ENCODE assay signal across 21 cellular contexts in the genomic region with DNA sequence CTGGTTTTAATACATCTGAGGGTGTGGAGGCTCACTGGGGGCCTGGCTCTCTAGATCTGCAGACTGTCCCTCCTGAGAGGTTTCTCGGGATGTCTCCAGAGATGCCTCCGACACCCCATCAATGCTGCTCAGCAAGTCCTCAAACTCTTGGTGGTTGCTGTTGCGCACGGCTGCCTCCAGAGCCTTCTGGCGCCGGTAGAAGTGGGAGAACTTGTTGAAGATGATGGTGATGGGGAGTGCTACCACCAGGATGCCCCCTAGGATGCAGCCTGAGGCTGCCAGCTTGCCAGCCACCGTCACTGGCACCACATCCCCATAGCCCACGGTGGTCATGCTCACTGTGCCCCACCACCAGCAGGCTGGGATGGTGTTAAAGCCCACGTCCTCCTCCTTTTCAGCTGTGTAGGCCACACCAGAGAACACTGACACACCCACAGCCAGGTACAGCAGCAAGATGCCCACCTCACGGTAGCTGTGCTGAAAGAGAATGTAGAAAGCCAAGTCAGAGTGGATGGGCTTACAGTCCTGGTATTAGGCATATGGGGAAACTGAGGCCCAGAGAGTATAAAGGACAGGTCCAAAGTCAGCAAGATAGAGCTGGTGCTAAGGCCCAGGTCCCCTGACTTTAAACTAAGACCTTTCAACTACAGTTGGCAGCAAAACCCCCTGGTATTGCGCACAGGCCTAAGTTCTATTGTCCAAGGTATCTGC. TPM values are rescaled to one million over a fixed set of nuclear protein-coding genes. Genes with fewer than 3 reads are reported as not detected.
"Had no signal": no experiment of that assay in that cellular context is flagged by ENCODE, and none has a peak within 500 bp of the region (broad histone marks: within the 10 kb centered on the region; RNA-seq: fewer than 3 reads in every experiment).

No MANE protein-coding gene starts in this region.

- H3K27me3 ChIP-seq: ascending aorta had no signal

- DNase-seq: left ventricle myocardium superior, upper lobe of right lung had no signal

- H3K4me1 ChIP-seq: ascending aorta had no signal

- H3K9me3 ChIP-seq: ascending aorta, neutrophil, thyroid gland, upper lobe of right lung had no signal

- H3K27ac ChIP-seq: ascending aorta, coronary artery, neutrophil, skin epidermis, thyroid gland, upper lobe of right lung had no signal

- H3K36me3 ChIP-seq: ascending aorta, thyroid gland, upper lobe of right lung had no signal

- H3K4me3 ChIP-seq: ascending aorta, coronary artery, skin epidermis, thyroid gland, upper lobe of right lung had no signal

RNA-seq across cellular contexts. Expression of a gene that starts 5.9 kb away (rescaled TPM):
- total RNA-seq: ascending aorta, left ventricle myocardium superior, sciatic nerve had no signal

RNA-seq across cellular contexts. Expression of a gene that starts 20.0 kb away (rescaled TPM):
- total RNA-seq: ascending aorta; cardiac septum; cerebellum; endothelial cell of umbilical vein; fibroblast of lung; fibroblast of villous mesenchyme; left cardiac atrium; left ventricle myocardium superior; lung microvascular endothelial cell; mucosa of gallbladder; osteocyte; progenitor cell of endocrine pancreas; renal cortical epithelial cell; sciatic nerve; T-helper 2 cell treated with Interferon-gamma antibody and Interleukin-4, amounts not matched to agents 100 ng/mL and 5 ng/mL, for 36 hours; thyroid gland had no signal
- polyA plus RNA-seq: adipose tissue, endothelial cell of umbilical vein, fibroblast of lung had no signal

RNA-seq across cellular contexts. Expression of a gene that starts 29.2 kb away (rescaled TPM):
- total RNA-seq: ascending aorta; cardiac septum; cerebellum; endothelial cell of umbilical vein; fibroblast of lung; fibroblast of villous mesenchyme; left cardiac atrium; left ventricle myocardium superior; lung microvascular endothelial cell; mucosa of gallbladder; osteocyte; progenitor cell of endocrine pancreas; renal cortical epithelial cell; sciatic nerve; T-helper 2 cell treated with Interferon-gamma antibody and Interleukin-4, amounts not matched to agents 100 ng/mL and 5 ng/mL, for 36 hours; thyroid gland had no signal
- polyA plus RNA-seq: adipose tissue, endothelial cell of umbilical vein, fibroblast of lung had no signal
